11 cellular contexts compared by ENCODE assay signal in genomic region chr11:8838248-8838647, GRCh38.
DNase-seq lines count a peak whose midpoint lies in the region; ATAC-seq, FAIRE-seq and TF ChIP-seq lines count a peak whose summit lies in the region.
"Had no signal": no experiment of that assay in that cellular context is flagged by ENCODE, and none has a peak within 500 bp of the region (broad histone marks: within the 10 kb centered on the region; RNA-seq: fewer than 3 reads in every experiment).

No MANE protein-coding gene starts in this region.

- H3K4me3 ChIP-seq in HFF-Myc (replicated peaks; ENCODE audit: low read depth, low read length) (no peak overlapping the region), astrocyte of the cerebellum (ENCODE audit: low read depth, low read length) (no peak overlapping the region), left ventricle myocardium inferior (no peak overlapping the region), smooth muscle cell (no peak overlapping the region)

- H3K27me3 ChIP-seq in left ventricle myocardium inferior (ENCODE audit: low read depth): no peaks in the 10 kb centered on the region
- no peaks in the 10 kb centered on the region for H3K27me3 ChIP-seq in smooth muscle cell (ENCODE audit: low read depth)

- in situ Hi-C loops in astrocyte of the cerebellum (cut with HindIII; ENCODE audit: low sequenced_read_pairs): no loop called here

- FAIRE-seq in RCC 7860 (lab: Jason Lieb, UNC): no peak

- peak overlapping the region; percentile 74 for H3K4me2 ChIP-seq in smooth muscle cell

- no peaks in the 10 kb centered on the region for H3K36me3 ChIP-seq in left ventricle myocardium inferior
- no peaks in the 10 kb centered on the region for H3K36me3 ChIP-seq in smooth muscle cell (ENCODE audit: low read depth)

- intact Hi-C loops in left ventricle myocardium inferior (cut with micrococcal nuclease): no loop called here

- H3K27ac ChIP-seq in left ventricle myocardium inferior (replicated peaks) (peak overlapping the region; percentile 69), smooth muscle cell (ENCODE audit: low read depth) (peak overlapping the region; percentile 94)
- H3K27ac ChIP-seq: VCaP had no signal

- WGBS in smooth muscle cell (ENCODE audit: low lambda C conversion rate): 16% methylated on average over 7 of the region's 7 CpGs

- H4K20me1 ChIP-seq in smooth muscle cell (ENCODE audit: low read depth): peaks cover 5% of the 10 kb centered on the region

- ATAC-seq in HG03354 (IDR thresholded peaks at IDR 0.05; ENCODE audit: poor library complexity, severe bottlenecking, unreplicated experiment) (no peak), GM18520 (IDR thresholded peaks at IDR 0.05; ENCODE audit: unreplicated experiment) (no peak)

- no peaks in the 10 kb centered on the region for H3K9me3 ChIP-seq in left ventricle myocardium inferior (replicated peaks)
- H3K9me3 ChIP-seq in smooth muscle cell (replicated peaks; ENCODE audit: low read depth): no peaks in the 10 kb centered on the region

- DNase-seq in HFF-Myc (ENCODE audit: extremely low read depth, low read depth) (peak; percentile 88), astrocyte of the cerebellum (ENCODE audit: low read depth) (peak; percentile 90), left ventricle myocardium inferior (no peak), smooth muscle cell (lab: John Stamatoyannopoulos, UW; ENCODE audit: unreplicated experiment) (no peak), RCC 7860 (ENCODE audit: low spot score) (no peak), HT-29 (ENCODE audit: low spot score) (no peak)
- DNase-seq: activated naive CD4-positive, alpha-beta T cell treated with Interleukin-2 at 50 U/mL for 16 hours; nucleus accumbens had no signal

- H3K4me1 ChIP-seq in left ventricle myocardium inferior: peaks cover 42% of the 10 kb centered on the region
- peaks cover 59% of the 10 kb centered on the region for H3K4me1 ChIP-seq in smooth muscle cell (ENCODE audit: low read depth)

- peaks cover 57% of the 10 kb centered on the region for H3F3A ChIP-seq in smooth muscle cell (ENCODE audit: low read depth)

- peak overlapping the region; percentile 67 for H3K9ac ChIP-seq in smooth muscle cell (ENCODE audit: low read depth)

- H2AFZ ChIP-seq in smooth muscle cell (ENCODE audit: low read depth): no peak overlapping the region

- TF ChIP-seq CTCF in HFF-Myc (IDR thresholded peaks at IDR 0.05; ENCODE audit: low read depth, low read length, missing control alignments) (no peak), astrocyte of the cerebellum (IDR thresholded peaks at IDR 0.05; ENCODE audit: low read depth, low read length, missing control alignments) (no peak), left ventricle myocardium inferior (IDR thresholded peaks at IDR 0.05; ENCODE audit: borderline replicate concordance) (no peak), smooth muscle cell (IDR thresholded peaks at IDR 0.05; ENCODE audit: borderline replicate concordance, insufficient read depth, poor library complexity, severe bottlenecking) (no peak)

- peaks cover 58% of the 10 kb centered on the region for H3K79me2 ChIP-seq in smooth muscle cell (ENCODE audit: low read depth)

Comparison
In these comparisons a context has a peak if more than half of its experiments do, and no peak if none do; other contexts are left out.
1. DNase-seq: peak in HFF-Myc (single experiment) and astrocyte of the cerebellum (single experiment); none in left ventricle myocardium inferior (single experiment), smooth muscle cell (single experiment), RCC 7860 (single experiment) and HT-29 (single experiment).